Comparison of ENCODE assay signal across 10 cellular contexts in genomic region chr1:39646232-39647081, GRCh38. TPM values are rescaled to one million over a fixed set of nuclear protein-coding genes. Genes with fewer than 3 reads are reported as not detected.
DNase-seq lines count a peak whose midpoint lies in the region; ATAC-seq, FAIRE-seq and TF ChIP-seq lines count a peak whose summit lies in the region.
"Had no signal": no experiment of that assay in that cellular context is flagged by ENCODE, and none has a peak within 500 bp of the region (broad histone marks: within the 10 kb centered on the region; RNA-seq: fewer than 3 reads in every experiment).

No MANE protein-coding gene starts in this region.

- peaks cover 14% of the 10 kb centered on the region for H3K4me1 ChIP-seq in lower lobe of right lung

- no peak for TF ChIP-seq POLR2A in NB4 (IDR thresholded peaks at IDR 0.05; ENCODE audit: extremely low read depth, insufficient read length)

- no peaks in the 10 kb centered on the region for H3K4me1 Mint-ChIP-seq in CD14-positive monocyte
- H3K4me1 Mint-ChIP-seq: activated B cell treated with CpG ODN at 0.5 μM for 24 hours, IgD-negative memory B cell had no signal

- TF ChIP-seq CTCF in NB4 (IDR thresholded peaks at IDR 0.05; ENCODE audit: low read depth, low read length) (no peak), lower lobe of right lung (IDR thresholded peaks at IDR 0.05) (no peak), CD14-positive monocyte (IDR thresholded peaks at IDR 0.05) (no peak)

- H3K36me3 ChIP-seq in lower lobe of right lung: no peaks in the 10 kb centered on the region

- no peak overlapping the region for H3K4me3 Mint-ChIP-seq in CD14-positive monocyte
- H3K4me3 Mint-ChIP-seq: activated B cell treated with CpG ODN at 0.5 μM for 24 hours, IgD-negative memory B cell had no signal

- H3K27me3 Mint-ChIP-seq in CD14-positive monocyte (ENCODE audit: low read depth in 3 of 3): peaks cover 0 to 4% (median 2%) of the 10 kb centered on the region in 3 donors
- H3K27me3 Mint-ChIP-seq: activated B cell treated with CpG ODN at 0.5 μM for 24 hours had no signal

- H3K9me3 Mint-ChIP-seq in CD14-positive monocyte: peaks cover 4 to 11% (median 9%) of the 10 kb centered on the region in 7 donors

- no peaks in the 10 kb centered on the region for H3K27me3 ChIP-seq in lower lobe of right lung (ENCODE audit: low read depth)

- no peak for FAIRE-seq in urothelium cell line (lab: Jason Lieb, UNC)
- no peak for FAIRE-seq in RCC 7860 (lab: Jason Lieb, UNC)
- FAIRE-seq: GM19239 had no signal

- peak; percentile 27 for DNase-seq in NB4 (ENCODE audit: low read depth)
- DNase-seq in ecto neural progenitor cell (ENCODE audit: low spot score): peak; percentile 85
- DNase-seq in lower lobe of right lung: no peak
- DNase-seq in urothelium cell line (ENCODE audit: low spot score): peak; percentile 37
- DNase-seq in stimulated activated CD4-positive, alpha-beta T cell treated with anti-CD3 and anti-CD28 coated beads, Interleukin-4, amount 100 ng/mL, for 4 hours: no peak
- DNase-seq in RCC 7860 (ENCODE audit: low spot score): no peak
- no peak for DNase-seq in CD14-positive monocyte (ENCODE audit: low spot score)
- DNase-seq: activated B cell treated with CpG ODN at 0.5 μM for 24 hours had no signal

- H3K9me3 ChIP-seq in lower lobe of right lung: no peaks in the 10 kb centered on the region

- H3K4me3 ChIP-seq in NB4 (ENCODE audit: low read depth, low read length) (no peak overlapping the region), lower lobe of right lung (no peak overlapping the region)

- H3K27ac Mint-ChIP-seq in CD14-positive monocyte: no peak overlapping the region
- H3K27ac Mint-ChIP-seq: activated B cell treated with CpG ODN at 0.5 μM for 24 hours had no signal

- intact Hi-C loops in lower lobe of right lung (cut with DNase I) (no loop called here), CD14-positive monocyte (cut with micrococcal nuclease) (no loop called here)

- peak; percentile 68 for ATAC-seq in lower lobe of right lung

- H3K36me3 Mint-ChIP-seq in CD14-positive monocyte: no peaks in the 10 kb centered on the region

- H3K27ac ChIP-seq in lower lobe of right lung: peak overlapping the region; percentile 70

RNA-seq across cellular contexts. Expression of gene HEYL, which starts 7.0 kb away (rescaled TPM):
- 10.4 TPM for total RNA-seq in lower lobe of right lung
- polyA plus RNA-seq in CD14-positive monocyte: under 1 TPM; 0.04 to 0.15 TPM
- total RNA-seq: activated B cell treated with CpG ODN at 0.5 μM for 24 hours had no signal
- polyA plus RNA-seq: IgD-negative memory B cell had no signal

RNA-seq across cellular contexts. Expression of gene NT5C1A, which starts 25.4 kb away (rescaled TPM):
- not detected for total RNA-seq in lower lobe of right lung
- polyA plus RNA-seq in CD14-positive monocyte: not detected
- total RNA-seq: activated B cell treated with CpG ODN at 0.5 μM for 24 hours had no signal
- polyA plus RNA-seq: IgD-negative memory B cell had no signal

RNA-seq across cellular contexts. Expression of gene HPCAL4, which starts 44.8 kb away (rescaled TPM):
- total RNA-seq in lower lobe of right lung: 0.41 TPM
- under 1 TPM in 1 of 2 donors, not detected in 1; 0.03 TPM for polyA plus RNA-seq in CD14-positive monocyte
- total RNA-seq: activated B cell treated with CpG ODN at 0.5 μM for 24 hours had no signal

Comparison
In these comparisons a context has a peak if more than half of its experiments do, and no peak if none do; other contexts are left out.
1. DNase-seq: peak in NB4 (single experiment), ecto neural progenitor cell (single experiment) and urothelium cell line (single experiment); none in lower lobe of right lung (single experiment), stimulated activated CD4-positive, alpha-beta T cell treated with anti-CD3 and anti-CD28 coated beads, Interleukin-4, amount 100 ng/mL, for 4 hours (0 of 2), RCC 7860 (single experiment) and CD14-positive monocyte (single experiment).